1 cellular context compared by ENCODE assay signal in the genomic region with DNA sequence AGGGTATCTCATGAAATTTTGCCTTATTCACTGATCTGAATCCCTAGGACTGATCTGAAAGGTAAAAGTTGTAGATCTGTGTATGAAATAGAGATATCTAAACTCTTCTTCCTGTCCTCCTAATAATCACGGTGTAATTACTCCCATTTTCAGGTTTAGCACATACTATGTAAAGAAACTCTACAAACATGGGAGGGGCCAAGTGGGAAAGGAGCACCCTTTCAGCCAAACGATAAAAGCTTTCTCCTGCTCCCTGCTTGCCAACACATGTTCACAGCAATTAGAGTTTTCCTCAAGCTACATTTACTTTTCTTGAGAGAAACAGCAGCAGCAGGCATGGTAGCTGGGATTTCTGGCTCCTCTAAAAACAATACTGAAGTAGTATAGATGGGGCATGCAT.
TF ChIP-seq lines count a peak whose summit lies in the region.

No MANE protein-coding gene starts in this region.

TF ChIP-seq in WTC11, 78 proteins besides CTCF, POLR2A, EP300 and RAD21 (continued from another document):
- TF ChIP-seq ZNF532 (CRISPR knock-in tag; IDR thresholded peaks at IDR 0.05; ENCODE audit: borderline replicate concordance) (no peak), MYBL2 (CRISPR knock-in tag; IDR thresholded peaks at IDR 0.05) (no peak), JUN (CRISPR knock-in tag; IDR thresholded peaks at IDR 0.05) (no peak), NR1H2 (CRISPR knock-in tag; IDR thresholded peaks at IDR 0.05) (no peak), TCF7 (CRISPR knock-in tag; IDR thresholded peaks at IDR 0.05; ENCODE audit: low read depth) (no peak)
TF ChIP-seq in WTC11: peak in this region for 0.
